Comparison of ENCODE assay signal across 14 cellular contexts in the genomic region with DNA sequence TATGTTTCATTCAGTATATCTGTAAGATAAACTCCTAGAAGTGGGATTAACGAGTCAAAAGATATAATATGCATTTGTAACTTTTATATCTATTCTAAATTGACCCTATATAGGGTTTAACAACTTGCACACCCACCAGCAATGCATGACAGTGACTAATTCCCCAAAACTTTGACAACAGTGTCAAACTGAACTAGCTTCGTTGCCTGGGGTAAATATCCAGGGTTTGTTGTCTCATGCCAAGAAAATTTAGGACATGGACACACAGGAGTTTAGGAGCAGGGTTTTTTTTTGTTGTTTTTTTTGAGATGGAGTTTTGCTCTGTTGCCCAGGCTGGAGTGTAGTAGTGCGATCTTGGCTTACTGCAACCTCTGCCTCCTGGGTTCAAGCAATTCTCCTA. TPM values are rescaled to one million over a fixed set of nuclear protein-coding genes. Genes with fewer than 3 reads are reported as not detected.
DNase-seq lines count a peak whose midpoint lies in the region; ATAC-seq and TF ChIP-seq lines count a peak whose summit lies in the region.
"Had no signal": no experiment of that assay in that cellular context is flagged by ENCODE, and none has a peak within 500 bp of the region (broad histone marks: within the 10 kb centered on the region; RNA-seq: fewer than 3 reads in every experiment).

No MANE protein-coding gene starts in this region.

- 85% methylated on average over 3 of the region's 3 CpGs for WGBS in esophagus muscularis mucosa

- TF ChIP-seq CTCF in OCI-LY3 (IDR thresholded peaks at IDR 0.05; ENCODE audit: low read depth, low read length) (no peak), natural killer cell (IDR thresholded peaks at IDR 0.05) (no peak), esophagus muscularis mucosa (IDR thresholded peaks at IDR 0.05) (no peak)

- H3K9me3 ChIP-seq in OCI-LY3 (ENCODE audit: insufficient read depth, low read length) = no peaks in the 10 kb centered on the region
- no peaks in the 10 kb centered on the region for H3K9me3 ChIP-seq in esophagus muscularis mucosa

- DNase-seq in EL = peak; percentile 87
- no peak for DNase-seq in activated naive CD8-positive, alpha-beta T cell treated with anti-CD3 and anti-CD28 coated beads, Interleukin-2, amount 10 ng/mL, durations not matched to agents 7 days and 5 days
- no peak for DNase-seq in natural killer cell
- no peak for DNase-seq in NCI-H1930 (lab: John Stamatoyannopoulos, UW)
- no peak for DNase-seq in esophagus muscularis mucosa (ENCODE audit: extremely low spot score)
- DNase-seq: activated CD4-positive, alpha-beta T cell treated with anti-CD3 and anti-CD28 coated beads, Interleukin-2, amount 50 U/mL, for 48 hours; GDM1; NCI-H1105; NCI-H226; OCI-M1; T-helper 9 cell had no signal

- no peak overlapping the region for H3K4me3 Mint-ChIP-seq in activated naive CD8-positive, alpha-beta T cell treated with anti-CD3 and anti-CD28 coated beads, Interleukin-2, amount 10 ng/mL, durations not matched to agents 7 days and 5 days
- H3K4me3 Mint-ChIP-seq in natural killer cell = peak overlapping the region; percentile 40

- H3K36me3 Mint-ChIP-seq in activated naive CD8-positive, alpha-beta T cell treated with anti-CD3 and anti-CD28 coated beads, Interleukin-2, amount 10 ng/mL, durations not matched to agents 7 days and 5 days = peaks cover 8% of the 10 kb centered on the region
- no peaks in the 10 kb centered on the region for H3K36me3 Mint-ChIP-seq in natural killer cell

- peaks cover 99% of the 10 kb centered on the region for H3K79me2 ChIP-seq in OCI-LY3 (ENCODE audit: low read length)

- H3K4me3 ChIP-seq in OCI-LY3 (ENCODE audit: low read length) (no peak overlapping the region), esophagus muscularis mucosa (no peak overlapping the region)

- H3K36me3 ChIP-seq in OCI-LY3 (replicated peaks; ENCODE audit: low read depth, low read length) (peaks cover 29% of the 10 kb centered on the region), esophagus muscularis mucosa (peaks cover 18 to 25% (median 22%) of the 10 kb centered on the region in 4 donors)

- no peak overlapping the region for H2AFZ ChIP-seq in OCI-LY3 (ENCODE audit: low read depth, low read length)

- H3K27ac ChIP-seq in OCI-LY3 (ENCODE audit: low read length) = no peak overlapping the region
- no peak overlapping the region for H3K27ac ChIP-seq in esophagus muscularis mucosa (replicated peaks in 1 of 4)

- no peaks in the 10 kb centered on the region for H3K27me3 ChIP-seq in OCI-LY3 (ENCODE audit: low read depth, low read length)
- H3K27me3 ChIP-seq in esophagus muscularis mucosa = no peaks in the 10 kb centered on the region

- peaks cover 43% of the 10 kb centered on the region for H4K20me1 ChIP-seq in OCI-LY3 (ENCODE audit: insufficient read depth, low read length)

- H3K9me3 Mint-ChIP-seq in activated naive CD8-positive, alpha-beta T cell treated with anti-CD3 and anti-CD28 coated beads, Interleukin-2, amount 10 ng/mL, durations not matched to agents 7 days and 5 days = no peaks in the 10 kb centered on the region
- no peaks in the 10 kb centered on the region for H3K9me3 Mint-ChIP-seq in natural killer cell
- H3K9me3 Mint-ChIP-seq: activated naive CD4-positive, alpha-beta T cell treated with anti-CD3 and anti-CD28 coated beads, Interleukin-2, amount 50 U/mL, for 72 hours had no signal

- H3K9ac ChIP-seq in OCI-LY3 (ENCODE audit: low read length) = no peak overlapping the region

- no peak for TF ChIP-seq POLR2A in esophagus muscularis mucosa (IDR thresholded peaks at IDR 0.05; ENCODE audit: low read depth)

- peak overlapping the region; percentile 63; the same call in 1 of the 2 replicates for H3K4me2 ChIP-seq in OCI-LY3 (ENCODE audit: low read length)

- peaks cover 14% of the 10 kb centered on the region for H3K4me1 ChIP-seq in OCI-LY3 (ENCODE audit: low read length)
- H3K4me1 ChIP-seq in esophagus muscularis mucosa = peaks cover 20 to 30% (median 26%) of the 10 kb centered on the region in 4 donors

- peak overlapping the region; percentile 96 for H3K27ac Mint-ChIP-seq in activated naive CD8-positive, alpha-beta T cell treated with anti-CD3 and anti-CD28 coated beads, Interleukin-2, amount 10 ng/mL, durations not matched to agents 7 days and 5 days
- H3K27ac Mint-ChIP-seq in natural killer cell = peak overlapping the region; percentile 94 to 98

- no peak for TF ChIP-seq EP300 in esophagus muscularis mucosa (IDR thresholded peaks at IDR 0.05)

- peaks cover 22% of the 10 kb centered on the region for H3K4me1 Mint-ChIP-seq in activated naive CD8-positive, alpha-beta T cell treated with anti-CD3 and anti-CD28 coated beads, Interleukin-2, amount 10 ng/mL, durations not matched to agents 7 days and 5 days
- H3K4me1 Mint-ChIP-seq in natural killer cell = peaks cover 20 to 21% of the 10 kb centered on the region in 2 donors

- POLR2A ChIA-PET in activated naive CD8-positive, alpha-beta T cell treated with anti-CD3 and anti-CD28 coated beads, Interleukin-2, amount 10 ng/mL, durations not matched to agents 7 days and 5 days (lab: Charles Lee) = no interaction called here

- intact Hi-C loops in natural killer cell (cut with micrococcal nuclease) (no loop called here), esophagus muscularis mucosa (cut with DNase I) (no loop called here)

- no peaks in the 10 kb centered on the region for H3K27me3 Mint-ChIP-seq in activated naive CD8-positive, alpha-beta T cell treated with anti-CD3 and anti-CD28 coated beads, Interleukin-2, amount 10 ng/mL, durations not matched to agents 7 days and 5 days
- H3K27me3 Mint-ChIP-seq in natural killer cell (ENCODE audit: low read depth in 2 of 2) = no peaks in the 10 kb centered on the region

- ATAC-seq in activated naive CD8-positive, alpha-beta T cell treated with anti-CD3 and anti-CD28 coated beads, Interleukin-2, amount 10 ng/mL, durations not matched to agents 7 days and 5 days (ENCODE audit: low read depth) = no peak
- ATAC-seq in natural killer cell = no peak
- ATAC-seq in GM19463 (IDR thresholded peaks at IDR 0.05; ENCODE audit: unreplicated experiment) = no peak

RNA-seq across cellular contexts. Expression of a gene that starts 5.1 kb away (rescaled TPM):
- 100 to 1,000 TPM; 150 to 153 TPM for total RNA-seq in activated naive CD8-positive, alpha-beta T cell treated with anti-CD3 and anti-CD28 coated beads, Interleukin-2, amount 10 ng/mL, durations not matched to agents 7 days and 5 days
- total RNA-seq in natural killer cell (100 to 1,000 TPM in 2 of 3 donors, 10 to 100 TPM in 1; 100.0 to 106 (median 101) TPM), esophagus muscularis mucosa (100 to 1,000 TPM in 2 of 4 donors, 10 to 100 TPM in 2; 79.7 to 115 (median 93.3) TPM)

RNA-seq across cellular contexts. Expression of a gene that starts 15.7 kb away (rescaled TPM):
- 10 to 100 TPM; 52.1 to 52.5 TPM for total RNA-seq in activated naive CD8-positive, alpha-beta T cell treated with anti-CD3 and anti-CD28 coated beads, Interleukin-2, amount 10 ng/mL, durations not matched to agents 7 days and 5 days
- total RNA-seq in natural killer cell = 10 to 100 TPM; 44.7 to 75.6 (median 50.3) TPM
- total RNA-seq in esophagus muscularis mucosa = 1 to 10 TPM in 1 of 4 donors, under 1 TPM in 3; 0.39 to 1.3 (median 0.44) TPM

Comparison
In these comparisons a context has a peak if more than half of its experiments do, and no peak if none do; other contexts are left out.
1. RNA of a gene that starts 15.7 kb away (total RNA-seq): 52.1 to 52.5 TPM in activated naive CD8-positive, alpha-beta T cell treated with anti-CD3 and anti-CD28 coated beads, Interleukin-2, amount 10 ng/mL, durations not matched to agents 7 days and 5 days and 44.7 to 75.6 TPM in natural killer cell; 0.39 to 1.3 TPM in esophagus muscularis mucosa; every median in the first group is over 10 times any median in the second.